Comparison of ENCODE assay signal across 8 cellular contexts in genomic region chr17:68172461-68172954, GRCh38.
A peak's percentile ranks its signal among the peaks of the same experiment; 100 is the strongest.
DNase-seq lines count a peak whose midpoint lies in the region; ATAC-seq and TF ChIP-seq lines count a peak whose summit lies in the region.

No MANE protein-coding gene starts in this region.

- H3K27ac Mint-ChIP-seq in endothelial cell (ENCODE audit: unreplicated experiment) (no peak overlapping the region), naive B cell (peak overlapping the region in 3 of 6 donors; percentile 43 to 92 (median 65))

- ATAC-seq in HG03159 (IDR thresholded peaks at IDR 0.05; ENCODE audit: unreplicated experiment) (peak; percentile 60), naive B cell (ENCODE audit: low read depth in 2 of 2) (peak; percentile 98 to 99)

- H3K27me3 Mint-ChIP-seq in endothelial cell (ENCODE audit: unreplicated experiment) (peaks cover 6% of the 10 kb centered on the region), naive B cell (no peaks in the 10 kb centered on the region)

- H3K4me3 Mint-ChIP-seq in endothelial cell (ENCODE audit: unreplicated experiment) (no peak overlapping the region), naive B cell (no peak overlapping the region)

- DNase-seq in GM03348 (ENCODE audit: low spot score): peak; percentile 63
- peak; percentile 78 for DNase-seq in NCI-H774 (lab: John Stamatoyannopoulos, UW)
- DNase-seq in activated CD8-positive, alpha-beta memory T cell treated with anti-CD3 and anti-CD28 coated beads for 1 hour (ENCODE audit: extremely low read depth in 1 of 2, low read depth in 1 of 2): peak; percentile 52 to 60
- peak; percentile 82 for DNase-seq in endothelial cell (ENCODE audit: low spot score)
- peak; percentile 73 for DNase-seq in naive B cell
- peak; percentile 51 to 55 for DNase-seq in stimulated activated CD8-positive, alpha-beta memory T cell treated with anti-CD3 and anti-CD28 coated beads, Interleukin-7, amount 100 ng/mL, for 4 hours (ENCODE audit: low read depth in 2 of 2)
- no peak for DNase-seq in GM19238 (ENCODE audit: insufficient read length, low spot score)

- peaks cover 4% of the 10 kb centered on the region for H3K4me1 Mint-ChIP-seq in endothelial cell (ENCODE audit: unreplicated experiment)
- H3K4me1 Mint-ChIP-seq in naive B cell: peaks cover 0 to 8% (median 6%) of the 10 kb centered on the region in 3 donors

- TF ChIP-seq CTCF in endothelial cell (IDR thresholded peaks at IDR 0.05; ENCODE audit: unreplicated experiment): peak; percentile 94

- H3K9me3 Mint-ChIP-seq in endothelial cell (ENCODE audit: unreplicated experiment) (no peaks in the 10 kb centered on the region), naive B cell (no peaks in the 10 kb centered on the region)

- H3K36me3 Mint-ChIP-seq in endothelial cell (ENCODE audit: low read depth, unreplicated experiment): peaks cover 4% of the 10 kb centered on the region
- no peaks in the 10 kb centered on the region for H3K36me3 Mint-ChIP-seq in naive B cell
